In the genomic region with DNA sequence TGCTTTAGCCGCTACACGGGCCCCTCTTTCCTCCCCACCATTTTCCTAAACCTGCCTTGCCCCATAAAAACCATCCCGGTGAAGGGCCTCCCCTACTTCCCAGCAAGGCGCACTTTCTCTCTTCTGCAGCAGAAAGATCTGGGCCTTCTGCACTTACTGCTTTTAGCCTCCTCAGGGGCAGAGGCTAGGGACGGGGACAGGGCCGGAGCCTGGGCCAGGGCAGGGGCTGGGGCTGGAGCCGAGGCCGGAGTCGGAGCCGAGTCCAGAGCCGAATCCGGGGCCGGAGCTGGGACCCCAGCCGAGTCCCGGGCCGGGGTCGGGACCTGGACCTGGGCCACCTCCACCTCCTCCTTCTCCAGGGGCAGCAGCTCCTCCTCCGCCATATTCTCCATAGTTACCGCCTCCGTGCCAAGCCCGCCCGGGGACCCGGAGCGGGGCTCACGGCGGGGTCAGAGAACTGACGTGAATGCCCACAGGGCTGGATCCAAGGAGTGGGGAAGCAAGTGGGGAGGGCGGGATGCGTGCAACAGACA, we compare ENCODE assay signal across 1 cellular context.
TF ChIP-seq lines count a peak whose summit lies in the region.

No MANE protein-coding gene starts in this region.

TF ChIP-seq in HepG2, 621 proteins besides CTCF, POLR2A, EP300 and RAD21 (continued from another document and continues in another):
- 0 out of 2 replicates have a peak, but pooled peaks have one; percentile 37 for TF ChIP-seq MTF1 (CRISPR knock-in tag; IDR thresholded peaks at IDR 0.05)
- TF ChIP-seq, protein P1, sequence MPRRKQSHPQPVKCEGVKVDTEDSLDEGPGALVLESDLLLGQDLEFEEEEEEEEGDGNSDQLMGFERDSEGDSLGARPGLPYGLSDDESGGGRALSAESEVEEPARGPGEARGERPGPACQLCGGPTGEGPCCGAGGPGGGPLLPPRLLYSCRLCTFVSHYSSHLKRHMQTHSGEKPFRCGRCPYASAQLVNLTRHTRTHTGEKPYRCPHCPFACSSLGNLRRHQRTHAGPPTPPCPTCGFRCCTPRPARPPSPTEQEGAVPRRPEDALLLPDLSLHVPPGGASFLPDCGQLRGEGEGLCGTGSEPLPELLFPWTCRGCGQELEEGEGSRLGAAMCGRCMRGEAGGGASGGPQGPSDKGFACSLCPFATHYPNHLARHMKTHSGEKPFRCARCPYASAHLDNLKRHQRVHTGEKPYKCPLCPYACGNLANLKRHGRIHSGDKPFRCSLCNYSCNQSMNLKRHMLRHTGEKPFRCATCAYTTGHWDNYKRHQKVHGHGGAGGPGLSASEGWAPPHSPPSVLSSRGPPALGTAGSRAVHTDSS (CRISPR knock-in tag; conservative IDR thresholded peaks at IDR 0.05), result no peak
- 0 out of 2 replicates have a peak, but pooled peaks have one; percentile 57 for TF ChIP-seq SP140L (CRISPR knock-in tag; IDR thresholded peaks at IDR 0.05; ENCODE audit: borderline replicate concordance)
- no peak for TF ChIP-seq TRIM24 (CRISPR knock-in tag; IDR thresholded peaks at IDR 0.05)
- no peak; the same call in 1 of the 2 replicates for TF ChIP-seq HOXA5 (CRISPR knock-in tag; IDR thresholded peaks at IDR 0.05)
- TF ChIP-seq RBFOX2 (IDR thresholded peaks at IDR 0.05; ENCODE audit: low read depth, low read length), result peak; percentile 50; the same call in 1 of the 2 replicates
- peak; percentile 42; the same call in 1 of the 2 replicates for TF ChIP-seq MXD1 (CRISPR knock-in tag; IDR thresholded peaks at IDR 0.05)
- TF ChIP-seq NFE2L1 (CRISPR knock-in tag; IDR thresholded peaks at IDR 0.05; ENCODE audit: borderline replicate concordance), result no peak
- peak; percentile 72; the same call in 1 of the 2 replicates for TF ChIP-seq ZNF232 (CRISPR knock-in tag; IDR thresholded peaks at IDR 0.05; ENCODE audit: borderline replicate concordance)
- TF ChIP-seq PAXIP1 (CRISPR knock-in tag; conservative IDR thresholded peaks at IDR 0.05), result no peak
- TF ChIP-seq SYNCRIP (IDR thresholded peaks at IDR 0.05; ENCODE audit: insufficient read depth, low read depth, low read length), result no peak
- no peak for TF ChIP-seq MXI1 (IDR thresholded peaks at IDR 0.05; ENCODE audit: borderline replicate concordance, low read depth, low read length)
- TF ChIP-seq, protein P2, sequence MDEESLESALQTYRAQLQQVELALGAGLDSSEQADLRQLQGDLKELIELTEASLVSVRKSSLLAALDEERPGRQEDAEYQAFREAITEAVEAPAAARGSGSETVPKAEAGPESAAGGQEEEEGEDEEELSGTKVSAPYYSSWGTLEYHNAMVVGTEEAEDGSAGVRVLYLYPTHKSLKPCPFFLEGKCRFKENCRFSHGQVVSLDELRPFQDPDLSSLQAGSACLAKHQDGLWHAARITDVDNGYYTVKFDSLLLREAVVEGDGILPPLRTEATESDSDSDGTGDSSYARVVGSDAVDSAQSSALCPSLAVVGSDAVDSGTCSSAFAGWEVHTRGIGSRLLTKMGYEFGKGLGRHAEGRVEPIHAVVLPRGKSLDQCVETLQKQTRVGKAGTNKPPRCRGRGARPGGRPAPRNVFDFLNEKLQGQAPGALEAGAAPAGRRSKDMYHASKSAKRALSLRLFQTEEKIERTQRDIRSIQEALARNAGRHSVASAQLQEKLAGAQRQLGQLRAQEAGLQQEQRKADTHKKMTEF (CRISPR knock-in tag; IDR thresholded peaks at IDR 0.05), result no peak; the same call in 1 of the 2 replicates
- TF ChIP-seq NR2F2 (IDR thresholded peaks at IDR 0.05; ENCODE audit: borderline replicate concordance, low read depth), result no peak
- 0 out of 2 replicates have a peak, but pooled peaks have one; percentile 59 for TF ChIP-seq CENPT (CRISPR knock-in tag; IDR thresholded peaks at IDR 0.05; ENCODE audit: low read depth)
- no peak for TF ChIP-seq GATAD2A (CRISPR knock-in tag; IDR thresholded peaks at IDR 0.05)
- TF ChIP-seq CC2D1A (CRISPR knock-in tag; IDR thresholded peaks at IDR 0.05), result no peak
- TF ChIP-seq ZNF746 (CRISPR knock-in tag; IDR thresholded peaks at IDR 0.05), result 0 out of 2 replicates have a peak, but pooled peaks have one; percentile 28
- TF ChIP-seq E2F1 (CRISPR knock-in tag; IDR thresholded peaks at IDR 0.05), result peak; percentile 59; the same call in 1 of the 2 replicates
- no peak for TF ChIP-seq ZNF414 (CRISPR knock-in tag; IDR thresholded peaks at IDR 0.05)
- TF ChIP-seq ZNF496 (CRISPR knock-in tag; IDR thresholded peaks at IDR 0.05; ENCODE audit: insufficient replicate concordance), result no peak
- peak; percentile 67; the same call in 1 of the 2 replicates for TF ChIP-seq KDM5A (IDR thresholded peaks at IDR 0.05; ENCODE audit: borderline replicate concordance, low read length)
- no peak; the same call in 1 of the 2 replicates for TF ChIP-seq PHF20 (CRISPR knock-in tag; IDR thresholded peaks at IDR 0.05)
- no peak for TF ChIP-seq LCORL (IDR thresholded peaks at IDR 0.05)
- no peak for TF ChIP-seq LCORL (CRISPR knock-in tag; IDR thresholded peaks at IDR 0.05)
- no peak for TF ChIP-seq ZMAT3 (CRISPR knock-in tag; conservative IDR thresholded peaks at IDR 0.05)
- no peak for TF ChIP-seq ZNF136 (CRISPR knock-in tag; IDR thresholded peaks at IDR 0.05; ENCODE audit: low read depth)
- TF ChIP-seq, protein P3, sequence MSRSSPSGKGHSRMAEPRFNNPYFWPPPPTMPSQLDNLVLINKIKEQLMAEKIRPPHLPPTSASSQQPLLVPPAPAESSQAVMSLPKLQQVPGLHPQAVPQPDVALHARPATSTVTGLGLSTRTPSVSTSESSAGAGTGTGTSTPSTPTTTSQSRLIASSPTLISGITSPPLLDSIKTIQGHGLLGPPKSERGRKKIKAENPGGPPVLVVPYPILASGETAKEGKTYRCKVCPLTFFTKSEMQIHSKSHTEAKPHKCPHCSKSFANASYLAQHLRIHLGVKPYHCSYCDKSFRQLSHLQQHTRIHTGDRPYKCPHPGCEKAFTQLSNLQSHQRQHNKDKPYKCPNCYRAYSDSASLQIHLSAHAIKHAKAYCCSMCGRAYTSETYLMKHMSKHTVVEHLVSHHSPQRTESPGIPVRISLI (CRISPR knock-in tag; IDR thresholded peaks at IDR 0.05; ENCODE audit: borderline replicate concordance), result no peak
- TF ChIP-seq TAF15 (IDR thresholded peaks at IDR 0.05; ENCODE audit: low read depth, low read length, poor library complexity, severe bottlenecking), result peak; percentile 44
- no peak for TF ChIP-seq ATF1 (CRISPR knock-in tag; IDR thresholded peaks at IDR 0.05)
- TF ChIP-seq PHF8 (CRISPR knock-in tag; IDR thresholded peaks at IDR 0.05), result peak; percentile 91
- no peak for TF ChIP-seq AGO1 (IDR thresholded peaks at IDR 0.05; ENCODE audit: low read depth, low read length, poor library complexity, severe bottlenecking)
- peak; percentile 41 for TF ChIP-seq ZNF18 (CRISPR knock-in tag; IDR thresholded peaks at IDR 0.05; ENCODE audit: insufficient replicate concordance)
- TF ChIP-seq SNAPC2 (CRISPR knock-in tag; IDR thresholded peaks at IDR 0.05), result no peak
- TF ChIP-seq NONO (IDR thresholded peaks at IDR 0.05), result no peak
- TF ChIP-seq NONO (CRISPR knock-in tag; conservative IDR thresholded peaks at IDR 0.05), result no peak
- TF ChIP-seq, protein P4, sequence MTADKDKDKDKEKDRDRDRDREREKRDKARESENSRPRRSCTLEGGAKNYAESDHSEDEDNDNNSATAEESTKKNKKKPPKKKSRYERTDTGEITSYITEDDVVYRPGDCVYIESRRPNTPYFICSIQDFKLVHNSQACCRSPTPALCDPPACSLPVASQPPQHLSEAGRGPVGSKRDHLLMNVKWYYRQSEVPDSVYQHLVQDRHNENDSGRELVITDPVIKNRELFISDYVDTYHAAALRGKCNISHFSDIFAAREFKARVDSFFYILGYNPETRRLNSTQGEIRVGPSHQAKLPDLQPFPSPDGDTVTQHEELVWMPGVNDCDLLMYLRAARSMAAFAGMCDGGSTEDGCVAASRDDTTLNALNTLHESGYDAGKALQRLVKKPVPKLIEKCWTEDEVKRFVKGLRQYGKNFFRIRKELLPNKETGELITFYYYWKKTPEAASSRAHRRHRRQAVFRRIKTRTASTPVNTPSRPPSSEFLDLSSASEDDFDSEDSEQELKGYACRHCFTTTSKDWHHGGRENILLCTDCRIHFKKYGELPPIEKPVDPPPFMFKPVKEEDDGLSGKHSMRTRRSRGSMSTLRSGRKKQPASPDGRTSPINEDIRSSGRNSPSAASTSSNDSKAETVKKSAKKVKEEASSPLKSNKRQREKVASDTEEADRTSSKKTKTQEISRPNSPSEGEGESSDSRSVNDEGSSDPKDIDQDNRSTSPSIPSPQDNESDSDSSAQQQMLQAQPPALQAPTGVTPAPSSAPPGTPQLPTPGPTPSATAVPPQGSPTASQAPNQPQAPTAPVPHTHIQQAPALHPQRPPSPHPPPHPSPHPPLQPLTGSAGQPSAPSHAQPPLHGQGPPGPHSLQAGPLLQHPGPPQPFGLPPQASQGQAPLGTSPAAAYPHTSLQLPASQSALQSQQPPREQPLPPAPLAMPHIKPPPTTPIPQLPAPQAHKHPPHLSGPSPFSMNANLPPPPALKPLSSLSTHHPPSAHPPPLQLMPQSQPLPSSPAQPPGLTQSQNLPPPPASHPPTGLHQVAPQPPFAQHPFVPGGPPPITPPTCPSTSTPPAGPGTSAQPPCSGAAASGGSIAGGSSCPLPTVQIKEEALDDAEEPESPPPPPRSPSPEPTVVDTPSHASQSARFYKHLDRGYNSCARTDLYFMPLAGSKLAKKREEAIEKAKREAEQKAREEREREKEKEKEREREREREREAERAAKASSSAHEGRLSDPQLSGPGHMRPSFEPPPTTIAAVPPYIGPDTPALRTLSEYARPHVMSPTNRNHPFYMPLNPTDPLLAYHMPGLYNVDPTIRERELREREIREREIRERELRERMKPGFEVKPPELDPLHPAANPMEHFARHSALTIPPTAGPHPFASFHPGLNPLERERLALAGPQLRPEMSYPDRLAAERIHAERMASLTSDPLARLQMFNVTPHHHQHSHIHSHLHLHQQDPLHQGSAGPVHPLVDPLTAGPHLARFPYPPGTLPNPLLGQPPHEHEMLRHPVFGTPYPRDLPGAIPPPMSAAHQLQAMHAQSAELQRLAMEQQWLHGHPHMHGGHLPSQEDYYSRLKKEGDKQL (CRISPR knock-in tag; IDR thresholded peaks at IDR 0.05; ENCODE audit: low read depth), result no peak
- TF ChIP-seq, protein P5, sequence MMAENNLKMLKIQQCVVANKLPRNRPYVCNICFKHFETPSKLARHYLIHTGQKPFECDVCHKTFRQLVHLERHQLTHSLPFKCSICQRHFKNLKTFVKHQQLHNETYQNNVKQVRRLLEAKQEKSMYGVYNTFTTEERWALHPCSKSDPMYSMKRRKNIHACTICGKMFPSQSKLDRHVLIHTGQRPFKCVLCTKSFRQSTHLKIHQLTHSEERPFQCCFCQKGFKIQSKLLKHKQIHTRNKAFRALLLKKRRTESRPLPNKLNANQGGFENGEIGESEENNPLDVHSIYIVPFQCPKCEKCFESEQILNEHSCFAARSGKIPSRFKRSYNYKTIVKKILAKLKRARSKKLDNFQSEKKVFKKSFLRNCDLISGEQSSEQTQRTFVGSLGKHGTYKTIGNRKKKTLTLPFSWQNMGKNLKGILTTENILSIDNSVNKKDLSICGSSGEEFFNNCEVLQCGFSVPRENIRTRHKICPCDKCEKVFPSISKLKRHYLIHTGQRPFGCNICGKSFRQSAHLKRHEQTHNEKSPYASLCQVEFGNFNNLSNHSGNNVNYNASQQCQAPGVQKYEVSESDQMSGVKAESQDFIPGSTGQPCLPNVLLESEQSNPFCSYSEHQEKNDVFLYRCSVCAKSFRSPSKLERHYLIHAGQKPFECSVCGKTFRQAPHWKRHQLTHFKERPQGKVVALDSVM (CRISPR knock-in tag; IDR thresholded peaks at IDR 0.05), result peak; percentile 40; the same call in 1 of the 2 replicates
- no peak for TF ChIP-seq ZSCAN25 (CRISPR knock-in tag; IDR thresholded peaks at IDR 0.05)
